Comparison of ENCODE assay signal across 23 cellular contexts in the genomic region with DNA sequence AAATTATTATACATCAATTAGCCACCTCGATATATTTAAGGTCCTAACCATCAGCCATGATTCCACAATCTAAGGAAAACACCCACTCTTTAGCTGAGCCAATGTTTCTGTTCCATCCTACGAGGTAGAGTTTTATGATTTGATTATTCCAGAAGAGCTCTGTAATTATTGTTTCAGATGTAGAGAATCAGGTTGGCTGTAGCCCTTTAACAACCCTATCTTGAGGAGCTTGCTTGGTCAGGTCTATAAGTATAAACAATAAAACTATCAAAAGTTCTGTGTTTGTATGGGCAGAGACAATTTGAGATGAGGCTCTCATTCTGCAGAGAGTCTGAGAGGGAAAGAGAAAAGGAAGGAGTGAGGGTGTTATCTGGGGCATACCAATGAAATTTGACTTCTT. TPM values are rescaled to one million over a fixed set of nuclear protein-coding genes. Genes with fewer than 3 reads are reported as not detected.
DNase-seq lines count a peak whose midpoint lies in the region; ATAC-seq and TF ChIP-seq lines count a peak whose summit lies in the region.
"Had no signal": no experiment of that assay in that cellular context is flagged by ENCODE, and none has a peak within 500 bp of the region (broad histone marks: within the 10 kb centered on the region; RNA-seq: fewer than 3 reads in every experiment).

TSS of gene PBOV1 (minus strand) at position 43 of the 400 bp plus-strand sequence. CDS start 96 bp downstream, outside the sequence.

- no peak within 1 kb of the TSS for H2AFZ ChIP-seq in IMR-90 (replicated peaks; ENCODE audit: low read length, poor library complexity)

- intact Hi-C loops in IMR-90 (cut with micrococcal nuclease): no loop called here
- intact Hi-C loops in gastrocnemius medialis (cut with DNase I; ENCODE audit: low total_unique reads): no loop called here

- H3K4me3 Mint-ChIP-seq in endothelial cell (ENCODE audit: unreplicated experiment): no peak within 1 kb of the TSS
- H3K4me3 Mint-ChIP-seq: CD4-positive, alpha-beta T cell; CD8-positive, alpha-beta memory T cell; HFFc6 had no signal

- H3K4ac ChIP-seq in IMR-90 (ENCODE audit: low read depth, low read length): no peak within 1 kb of the TSS

- in situ Hi-C loops in IMR-90 (cut with MboI; ENCODE audit: low sequenced_read_pairs): no loop called here
- in situ Hi-C loops in gastrocnemius medialis (cut with MboI; ENCODE audit: low sequenced_read_pairs in 4 of 4): no loop called here

- no peak within 1 kb of the TSS for H3K23ac ChIP-seq in IMR-90 (ENCODE audit: low read depth, low read length)

- no peaks in the 10 kb centered on the region for H3K36me3 Mint-ChIP-seq in endothelial cell (ENCODE audit: low read depth, unreplicated experiment)
- H3K36me3 Mint-ChIP-seq: CD14-positive monocyte; CD8-positive, alpha-beta memory T cell had no signal

- no peaks in the 10 kb centered on the region for H3K4me1 Mint-ChIP-seq in endothelial cell (ENCODE audit: unreplicated experiment)
- H3K4me1 Mint-ChIP-seq: CD8-positive, alpha-beta memory T cell had no signal

- TF ChIP-seq CTCF in IMR-90 (conservative IDR thresholded peaks at IDR 0.05; ENCODE audit: low read depth, low read length) (no peak), endothelial cell (IDR thresholded peaks at IDR 0.05; ENCODE audit: unreplicated experiment) (no peak), gastrocnemius medialis (IDR thresholded peaks at IDR 0.05 in 4 of 5, conservative IDR thresholded peaks at IDR 0.05 in 1 of 5) (no peak)

- no peak within 1 kb of the TSS for H4K8ac ChIP-seq in IMR-90 (ENCODE audit: low read depth in 2 of 2, low read length in 2 of 2)

- H3K9ac ChIP-seq in IMR-90 (ENCODE audit: low read depth, low read length) (no peak within 1 kb of the TSS), mucosa of rectum (ENCODE audit: low read depth in 1 of 2, low read length in 2 of 2) (no peak within 1 kb of the TSS)
- H3K9ac ChIP-seq: BLaER1 treated with 17β-estradiol and CSF1 and Interleukin-3, amounts not matched to agents 10 nM and 100 nM had no signal

- H3K79me1 ChIP-seq in IMR-90 (ENCODE audit: low read depth in 1 of 2, low read length in 2 of 2): no peaks in the 10 kb centered on the region

- no peak within 1 kb of the TSS for H2BK15ac ChIP-seq in IMR-90 (ENCODE audit: low read depth, low read length)

- no peak within 1 kb of the TSS for H2BK20ac ChIP-seq in IMR-90 (ENCODE audit: low read depth, low read length)

- no CpG with 5 or more reads among the region's 2 CpGs for WGBS in IMR-90 (ENCODE audit: extremely low coverage in 2 of 2, insufficient read length in 1 of 2), 2 experiments

- no peak within 1 kb of the TSS for H2BK120ac ChIP-seq in IMR-90 (ENCODE audit: low read depth, low read length)

- H4K91ac ChIP-seq in IMR-90 (ENCODE audit: insufficient read depth, low read depth, low read length): no peak within 1 kb of the TSS

- no peak within 1 kb of the TSS for H3K56ac ChIP-seq in IMR-90 (ENCODE audit: extremely low read depth, insufficient read depth, low read length)

- no peak within 1 kb of the TSS for H3K4me2 ChIP-seq in IMR-90 (ENCODE audit: low read depth, low read length)
- H3K4me2 ChIP-seq: BLaER1 treated with 17β-estradiol and CSF1 and Interleukin-3, amounts not matched to agents 10 nM and 100 nM had no signal

- H2AK5ac ChIP-seq in IMR-90 (ENCODE audit: low read depth, low read length): no peak within 1 kb of the TSS

- H3K4me1 ChIP-seq in IMR-90 (ENCODE audit: control insufficient read depth, insufficient read depth, low read length) (no peaks in the 10 kb centered on the region), mucosa of rectum (ENCODE audit: control insufficient read depth in 2 of 2, insufficient read depth in 2 of 2, low read length in 2 of 2) (peaks cover 4 to 9% of the 10 kb centered on the region in 2 donors), gastrocnemius medialis (no peaks in the 10 kb centered on the region), SJCRH30 (no peaks in the 10 kb centered on the region)
- H3K4me1 ChIP-seq: BE2C; BLaER1 treated with 17β-estradiol and CSF1 and Interleukin-3, amounts not matched to agents 10 nM and 100 nM; HAP-1 had no signal

- no peak within 1 kb of the TSS for H3K14ac ChIP-seq in IMR-90 (replicated peaks; ENCODE audit: low read depth, low read length)

- POLR2A ChIA-PET in IMR-90 (lab: Charles Lee; ENCODE audit: unreplicated experiment): no interaction called here

- no peaks in the 10 kb centered on the region for H3K9me3 Mint-ChIP-seq in endothelial cell (ENCODE audit: unreplicated experiment)
- H3K9me3 Mint-ChIP-seq: CD4-positive, alpha-beta T cell; CD8-positive, alpha-beta memory T cell; HFFc6 had no signal

- H3K27ac Mint-ChIP-seq in endothelial cell (ENCODE audit: unreplicated experiment): peak within 1 kb of the TSS; percentile 58
- H3K27ac Mint-ChIP-seq: CD14-positive monocyte; CD4-positive, alpha-beta T cell; HFFc6 had no signal

- H3K27me3 Mint-ChIP-seq in endothelial cell (ENCODE audit: unreplicated experiment): no peaks in the 10 kb centered on the region

- H2AK9ac ChIP-seq in IMR-90 (replicated peaks; ENCODE audit: low read depth, low read length, poor library complexity): peak within 1 kb of the TSS; percentile 39

- no peak for DNase-seq in IMR-90
- no peak for DNase-seq in endothelial cell (ENCODE audit: low spot score)
- DNase-seq in gastrocnemius medialis: no peak
- no peak for DNase-seq in OCI-M2 (lab: John Stamatoyannopoulos, UW; ENCODE audit: unreplicated experiment)
- DNase-seq in SJCRH30: no peak
- DNase-seq in LoVo (ENCODE audit: low spot score): no peak
- DNase-seq: ACHN; AML-193; BE2C; Calu3; CD4-positive, alpha-beta T cell; CD8-positive, alpha-beta memory T cell; DMS53; DMS79 treated with DMSO at 0.1 percent for 48 hours; GF-D8; GOT3; HFFc6 had no signal

- dilution Hi-C loops in IMR-90 (cut with HindIII; ENCODE audit: low sequenced_read_pairs, unreplicated experiment): no loop called here

- CTCF ChIA-PET in IMR-90 (lab: Yijun Ruan, JAX): no interaction called here

- no peak within 1 kb of the TSS for H3K27ac ChIP-seq in IMR-90 (ENCODE audit: insufficient read depth, low read length)
- peak within 1 kb of the TSS; percentile 3 to 19 for H3K27ac ChIP-seq in mucosa of rectum (ENCODE audit: low read depth in 2 of 2, low read length in 2 of 2)
- no peak within 1 kb of the TSS for H3K27ac ChIP-seq in gastrocnemius medialis
- no peak within 1 kb of the TSS for H3K27ac ChIP-seq in SJCRH30
- H3K27ac ChIP-seq: BLaER1 treated with 17β-estradiol and CSF1 and Interleukin-3, amounts not matched to agents 10 nM and 100 nM had no signal

- no peak within 1 kb of the TSS for H3K18ac ChIP-seq in IMR-90 (ENCODE audit: low read depth, low read length)

- H4K5ac ChIP-seq in IMR-90 (ENCODE audit: low read depth, low read length): no peak within 1 kb of the TSS

- no peak for TF ChIP-seq RAD21 in IMR-90 (IDR thresholded peaks at IDR 0.05; ENCODE audit: low read length)

- H3K4me3 ChIP-seq in IMR-90 (ENCODE audit: insufficient read depth, low read depth, low read length) (no peak within 1 kb of the TSS), mucosa of rectum (ENCODE audit: low read length in 2 of 2) (no peak within 1 kb of the TSS), gastrocnemius medialis (no peak within 1 kb of the TSS), SJCRH30 (no peak within 1 kb of the TSS)
- H3K4me3 ChIP-seq: BLaER1 treated with 17β-estradiol and CSF1 and Interleukin-3, amounts not matched to agents 10 nM and 100 nM; HAP-1 had no signal

- BruUV-seq in IMR-90 (replicated peaks; lab: Mats Ljungman, UMichigan): no TSS peak

- no peak within 1 kb of the TSS for H2BK5ac ChIP-seq in IMR-90 (ENCODE audit: low read depth, low read length, poor library complexity, severe bottlenecking)

- H3K36me3 ChIP-seq in IMR-90 (ENCODE audit: control insufficient read depth, insufficient read depth, low read length): no peaks in the 10 kb centered on the region
- H3K36me3 ChIP-seq in mucosa of rectum (ENCODE audit: control insufficient read depth in 2 of 2, insufficient read depth in 2 of 2, low read length in 2 of 2): no peaks in the 10 kb centered on the region
- no peaks in the 10 kb centered on the region for H3K36me3 ChIP-seq in gastrocnemius medialis
- H3K36me3 ChIP-seq in SJCRH30: no peaks in the 10 kb centered on the region
- H3K36me3 ChIP-seq: BE2C; BLaER1 treated with 17β-estradiol and CSF1 and Interleukin-3, amounts not matched to agents 10 nM and 100 nM; HAP-1 had no signal

- H3K9me1 ChIP-seq in IMR-90 (ENCODE audit: insufficient read depth, low read length): no peaks in the 10 kb centered on the region

- H3K9me3 ChIP-seq in IMR-90 (ENCODE audit: control insufficient read depth, insufficient read depth, low read length) (no peaks in the 10 kb centered on the region), mucosa of rectum (ENCODE audit: control insufficient read depth in 2 of 2, low read length in 2 of 2) (no peaks in the 10 kb centered on the region), gastrocnemius medialis (peaks cover 0 to 2% (median 0%) of the 10 kb centered on the region in 3 donors), SJCRH30 (replicated peaks) (no peaks in the 10 kb centered on the region)
- H3K9me3 ChIP-seq: BE2C; BLaER1 treated with 17β-estradiol and CSF1 and Interleukin-3, amounts not matched to agents 10 nM and 100 nM; HAP-1 had no signal

- ATAC-seq in IMR-90 (ENCODE audit: low read depth) (no peak), gastrocnemius medialis (no peak)

- no peaks in the 10 kb centered on the region for H4K20me1 ChIP-seq in IMR-90 (ENCODE audit: insufficient read depth, low read length)
- H4K20me1 ChIP-seq: BLaER1 treated with 17β-estradiol and CSF1 and Interleukin-3, amounts not matched to agents 10 nM and 100 nM had no signal

- TF ChIP-seq POLR2A in IMR-90 (IDR thresholded peaks at IDR 0.05; ENCODE audit: low read depth, low read length) (no peak), gastrocnemius medialis (IDR thresholded peaks at IDR 0.05) (no peak)

- peaks cover 15% of the 10 kb centered on the region for H3K27me3 ChIP-seq in IMR-90 (ENCODE audit: control insufficient read depth, insufficient read depth, low read length)
- H3K27me3 ChIP-seq in mucosa of rectum (ENCODE audit: control insufficient read depth in 2 of 2, insufficient read depth in 2 of 2, low read length in 2 of 2): no peaks in the 10 kb centered on the region
- no peaks in the 10 kb centered on the region for H3K27me3 ChIP-seq in gastrocnemius medialis
- no peaks in the 10 kb centered on the region for H3K27me3 ChIP-seq in SJCRH30
- H3K27me3 ChIP-seq: BE2C; BLaER1 treated with 17β-estradiol and CSF1 and Interleukin-3, amounts not matched to agents 10 nM and 100 nM had no signal

TF ChIP-seq in IMR-90, 13 proteins besides CTCF, POLR2A, EP300 and RAD21 (continues in another document):
- TF ChIP-seq BHLHE40 (IDR thresholded peaks at IDR 0.05; ENCODE audit: low read depth, low read length): no peak

RNA-seq across cellular contexts. Expression of gene PBOV1, which starts in this region (rescaled TPM):
- total RNA-seq in IMR-90 (2012; rRNA removed) (not detected in 2 replicates), endothelial cell (ENCODE audit: unreplicated experiment) (not detected), gastrocnemius medialis (not detected)
- polyA plus RNA-seq in IMR-90 (2012; rRNA removed): not detected in 2 replicates
- not detected in 2 replicates for polyA plus RNA-seq in IMR-90 (2012; cell fraction: cytosol; rRNA removed)
- polyA plus RNA-seq in IMR-90 (2012; cell fraction: nucleus; rRNA removed; ENCODE audit: low replicate concordance): not detected in 2 replicates
- not detected in 2 replicates for total RNA-seq in SJCRH30 (2014; rRNA removed; shearing (Covaris generic))
- total RNA-seq: Calu3; CD4-positive, alpha-beta T cell; CD8-positive, alpha-beta memory T cell; Daoy; G401; HFFc6 had no signal
- polyA plus RNA-seq: CD14-positive monocyte; CD8-positive, alpha-beta memory T cell had no signal

Comparison
In these comparisons a context has a peak if more than half of its experiments do, and no peak if none do; other contexts are left out.
1. H3K27ac ChIP-seq: peak in mucosa of rectum (2 of 2); none in IMR-90 (single experiment), gastrocnemius medialis (0 of 4) and SJCRH30 (single experiment).